ENCODE assay signal across 15 cellular contexts in the genomic region with DNA sequence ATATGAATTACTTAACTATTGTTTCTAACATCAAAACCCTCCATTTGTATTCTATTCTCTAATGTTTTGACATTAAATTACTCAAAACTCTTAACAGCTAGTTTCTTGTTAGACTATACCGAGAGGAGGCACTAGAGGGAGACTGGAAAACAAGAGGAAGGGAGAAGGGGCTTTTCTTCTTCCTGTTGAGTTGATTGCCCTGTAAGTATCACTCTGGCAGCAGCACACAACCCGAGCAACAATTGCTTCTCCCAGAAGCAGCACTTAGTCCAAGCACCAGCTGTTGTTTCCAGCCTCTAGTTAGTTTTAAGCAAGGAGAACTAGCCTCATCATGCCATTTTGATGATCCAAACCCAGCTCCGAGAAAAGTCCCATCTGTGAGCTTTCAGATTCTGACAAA.
DNase-seq lines count a peak whose midpoint lies in the region; ATAC-seq, FAIRE-seq and TF ChIP-seq lines count a peak whose summit lies in the region.
"Had no signal": no experiment of that assay in that cellular context is flagged by ENCODE, and none has a peak within 500 bp of the region (broad histone marks: within the 10 kb centered on the region; RNA-seq: fewer than 3 reads in every experiment).

No MANE protein-coding gene starts in this region.

- no peak overlapping the region for H3K27ac Mint-ChIP-seq in stimulated activated memory B cell treated with anti-CD40 and anti-IgM and Interleukin-4, amounts not matched to agents 10 μg/mL and 1 μg/mL and 100 μg/mL, for 72 hours
- H3K27ac Mint-ChIP-seq: activated CD4-positive, alpha-beta T cell treated with anti-CD3 and anti-CD28 coated beads for 36 hours; activated naive CD8-positive, alpha-beta T cell; CD8-positive, alpha-beta memory T cell had no signal

- no peaks in the 10 kb centered on the region for H3K27me3 Mint-ChIP-seq in stimulated activated memory B cell treated with anti-CD40 and anti-IgM and Interleukin-4, amounts not matched to agents 10 μg/mL and 1 μg/mL and 100 μg/mL, for 72 hours
- H3K27me3 Mint-ChIP-seq: activated CD4-positive, alpha-beta T cell treated with anti-CD3 and anti-CD28 coated beads for 36 hours; activated naive CD8-positive, alpha-beta T cell; CD8-positive, alpha-beta memory T cell had no signal

- no peak overlapping the region for H3K4me2 ChIP-seq in A549
- H3K4me2 ChIP-seq: PC-9 had no signal

- no peak overlapping the region for H3K4me3 ChIP-seq in A549
- no peak overlapping the region for H3K4me3 ChIP-seq in HAP-1
- no peak overlapping the region for H3K4me3 ChIP-seq in iPS-20b (ENCODE audit: low read length)
- no peak overlapping the region for H3K4me3 ChIP-seq in suprapubic skin
- H3K4me3 ChIP-seq: PC-9, tibial nerve had no signal

- no peak for TF ChIP-seq RAD21 in A549 (conservative IDR thresholded peaks at IDR 0.05 in 1 of 2, IDR thresholded peaks at IDR 0.05 in 1 of 2)

- 0 out of 6 replicates have a peak, but pooled peaks of 1 of the 2 experiments have one; percentile 43 for ATAC-seq in A549
- ATAC-seq in stimulated activated memory B cell treated with anti-CD40 and anti-IgM and Interleukin-4, amounts not matched to agents 10 μg/mL and 1 μg/mL and 100 μg/mL, for 72 hours = no peak
- ATAC-seq: activated CD4-positive, alpha-beta T cell treated with anti-CD3 and anti-CD28 coated beads for 36 hours had no signal

- TF ChIP-seq POLR2A in A549 (IDR thresholded peaks at IDR 0.05; ENCODE audit: low read length) = no peak
- TF ChIP-seq POLR2A in suprapubic skin (IDR thresholded peaks at IDR 0.05) = no peak

- H3K27me3 ChIP-seq in HAP-1 (ENCODE audit: low read depth) (no peaks in the 10 kb centered on the region), iPS-20b (ENCODE audit: insufficient read depth, low read length) (no peaks in the 10 kb centered on the region), suprapubic skin (no peaks in the 10 kb centered on the region)
- H3K27me3 ChIP-seq: tibial nerve had no signal

- H3K9me3 Mint-ChIP-seq in stimulated activated memory B cell treated with anti-CD40 and anti-IgM and Interleukin-4, amounts not matched to agents 10 μg/mL and 1 μg/mL and 100 μg/mL, for 72 hours = no peaks in the 10 kb centered on the region

- TF ChIP-seq EP300 in A549 (IDR thresholded peaks at IDR 0.05) = no peak
- TF ChIP-seq EP300 in suprapubic skin (IDR thresholded peaks at IDR 0.05) = no peak

- H3K4me1 Mint-ChIP-seq in stimulated activated memory B cell treated with anti-CD40 and anti-IgM and Interleukin-4, amounts not matched to agents 10 μg/mL and 1 μg/mL and 100 μg/mL, for 72 hours = no peaks in the 10 kb centered on the region
- H3K4me1 Mint-ChIP-seq: activated CD4-positive, alpha-beta T cell treated with anti-CD3 and anti-CD28 coated beads for 36 hours; CD8-positive, alpha-beta memory T cell had no signal

- H3K9me3 ChIP-seq in A549 = no peaks in the 10 kb centered on the region
- H3K9me3 ChIP-seq in HAP-1 = no peaks in the 10 kb centered on the region
- H3K9me3 ChIP-seq in iPS-20b (ENCODE audit: insufficient read depth, low read depth, low read length) = no peaks in the 10 kb centered on the region
- no peaks in the 10 kb centered on the region for H3K9me3 ChIP-seq in suprapubic skin

- H3K36me3 Mint-ChIP-seq in stimulated activated memory B cell treated with anti-CD40 and anti-IgM and Interleukin-4, amounts not matched to agents 10 μg/mL and 1 μg/mL and 100 μg/mL, for 72 hours = no peaks in the 10 kb centered on the region

- FAIRE-seq in A549 (lab: Jason Lieb, UNC) = no peak

- DNase-seq in A549 (ENCODE audit: low read depth in 1 of 2, low spot score in 1 of 2) = peak; percentile 2 to 9
- DNase-seq in HAP-1 (ENCODE audit: low spot score in 2 of 2) = peak; percentile 11 to 43
- peak; percentile 49 for DNase-seq in SK-MEL-5 (ENCODE audit: low read depth, low spot score)
- DNase-seq in NCI-H1436 treated with DMSO at 0.1 percent for 48 hours (lab: John Stamatoyannopoulos, UW) = no peak
- no peak for DNase-seq in activated CD8-positive, alpha-beta memory T cell treated with anti-CD3 and anti-CD28 coated beads for 24 hours
- no peak for DNase-seq in suprapubic skin (ENCODE audit: low spot score in 2 of 2)
- DNase-seq: activated CD4-positive, alpha-beta T cell treated with anti-CD3 and anti-CD28 coated beads for 36 hours; CD8-positive, alpha-beta memory T cell; PC-9; stimulated activated CD4-positive, alpha-beta T cell treated with anti-CD3 and anti-CD28 coated beads, Interleukin-4, amount 100 ng/mL, for 24 hours had no signal

- H3K4me1 ChIP-seq in A549 (no peaks in the 10 kb centered on the region), HAP-1 (no peaks in the 10 kb centered on the region), iPS-20b (ENCODE audit: insufficient read depth, low read length) (no peaks in the 10 kb centered on the region), suprapubic skin (peaks cover 12% of the 10 kb centered on the region)
- H3K4me1 ChIP-seq: tibial nerve had no signal

- TF ChIP-seq CTCF in A549 (IDR thresholded peaks at IDR 0.05) (0 out of 3 replicates have a peak, but pooled peaks have one; percentile 7), suprapubic skin (IDR thresholded peaks at IDR 0.05) (no peak)

- POLR2A ChIA-PET in A549 (lab: Yijun Ruan, JAX) = no interaction called here

- 48% methylated on average over 3 of the region's 3 CpGs for WGBS in A549 (ENCODE audit: missing lambda C conversion rate)
- WGBS in suprapubic skin = 47% methylated on average over 3 of the region's 3 CpGs

- CTCF ChIA-PET in A549 (lab: Yijun Ruan, JAX) = interaction anchor here (0.6 to 1.1 kb wide), 2 partner anchors 15 to 121 kb away, joined by 3 to 4 read pairs; no protein-coding TSS in a partner anchor

- H3K27ac ChIP-seq in A549 = no peak overlapping the region
- no peak overlapping the region for H3K27ac ChIP-seq in iPS-20b (ENCODE audit: low read length)
- no peak overlapping the region for H3K27ac ChIP-seq in suprapubic skin
- H3K27ac ChIP-seq: epithelial cell of prostate, PC-9, tibial nerve had no signal

- H3K36me3 ChIP-seq in HAP-1 (replicated peaks) (no peaks in the 10 kb centered on the region), iPS-20b (ENCODE audit: insufficient read depth, low read depth, low read length) (no peaks in the 10 kb centered on the region), suprapubic skin (no peaks in the 10 kb centered on the region)
- H3K36me3 ChIP-seq: tibial nerve had no signal

- in situ Hi-C loops in HAP-1 (cut with MboI; ENCODE audit: low sequenced_read_pairs) = no loop called here
- in situ Hi-C loops in SK-MEL-5 (cut with HindIII; ENCODE audit: low pct_unique_long_range_greater_than_20kb, low sequenced_read_pairs) = no loop called here

- peak overlapping the region; percentile 3; the same call in 1 of the 2 replicates for H3K9ac ChIP-seq in iPS-20b (ENCODE audit: low read depth, low read length)

- no peak overlapping the region for H3K4me3 Mint-ChIP-seq in stimulated activated memory B cell treated with anti-CD40 and anti-IgM and Interleukin-4, amounts not matched to agents 10 μg/mL and 1 μg/mL and 100 μg/mL, for 72 hours
- H3K4me3 Mint-ChIP-seq: activated CD4-positive, alpha-beta T cell treated with anti-CD3 and anti-CD28 coated beads for 36 hours; activated naive CD8-positive, alpha-beta T cell; CD8-positive, alpha-beta memory T cell had no signal

TF ChIP-seq in A549, 52 proteins besides CTCF, POLR2A, EP300 and RAD21 (continues in another document):
- TF ChIP-seq KDM5A (IDR thresholded peaks at IDR 0.05) (no peak), CEBPB (IDR thresholded peaks at IDR 0.05) (no peak), HEYL (CRISPR knock-in tag; IDR thresholded peaks at IDR 0.05) (no peak), ZNF302 (CRISPR knock-in tag; IDR thresholded peaks at IDR 0.05) (no peak), SMC3 (IDR thresholded peaks at IDR 0.05) (no peak), HOXB13 (CRISPR knock-in tag; IDR thresholded peaks at IDR 0.05; ENCODE audit: low read depth) (no peak), ZFP36 (IDR thresholded peaks at IDR 0.05; ENCODE audit: borderline replicate concordance, partially characterized antibody) (no peak), RARB (CRISPR knock-in tag; IDR thresholded peaks at IDR 0.05) (no peak), TP53 (CRISPR knock-in tag; IDR thresholded peaks at IDR 0.05) (no peak), MAZ (IDR thresholded peaks at IDR 0.05; ENCODE audit: borderline replicate concordance, low read depth, low read length) (no peak), RFX5 (IDR thresholded peaks at IDR 0.05) (no peak)
- TF ChIP-seq, protein P1, sequence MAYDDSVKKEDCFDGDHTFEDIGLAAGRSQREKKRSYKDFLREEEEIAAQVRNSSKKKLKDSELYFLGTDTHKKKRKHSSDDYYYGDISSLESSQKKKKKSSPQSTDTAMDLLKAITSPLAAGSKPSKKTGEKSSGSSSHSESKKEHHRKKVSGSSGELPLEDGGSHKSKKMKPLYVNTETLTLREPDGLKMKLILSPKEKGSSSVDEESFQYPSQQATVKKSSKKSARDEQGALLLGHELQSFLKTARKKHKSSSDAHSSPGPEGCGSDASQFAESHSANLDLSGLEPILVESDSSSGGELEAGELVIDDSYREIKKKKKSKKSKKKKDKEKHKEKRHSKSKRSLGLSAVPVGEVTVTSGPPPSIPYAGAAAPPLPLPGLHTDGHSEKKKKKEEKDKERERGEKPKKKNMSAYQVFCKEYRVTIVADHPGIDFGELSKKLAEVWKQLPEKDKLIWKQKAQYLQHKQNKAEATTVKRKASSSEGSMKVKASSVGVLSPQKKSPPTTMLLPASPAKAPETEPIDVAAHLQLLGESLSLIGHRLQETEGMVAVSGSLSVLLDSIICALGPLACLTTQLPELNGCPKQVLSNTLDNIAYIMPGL (CRISPR knock-in tag; IDR thresholded peaks at IDR 0.05; ENCODE audit: borderline replicate concordance) = no peak
- TF ChIP-seq, protein P2, sequence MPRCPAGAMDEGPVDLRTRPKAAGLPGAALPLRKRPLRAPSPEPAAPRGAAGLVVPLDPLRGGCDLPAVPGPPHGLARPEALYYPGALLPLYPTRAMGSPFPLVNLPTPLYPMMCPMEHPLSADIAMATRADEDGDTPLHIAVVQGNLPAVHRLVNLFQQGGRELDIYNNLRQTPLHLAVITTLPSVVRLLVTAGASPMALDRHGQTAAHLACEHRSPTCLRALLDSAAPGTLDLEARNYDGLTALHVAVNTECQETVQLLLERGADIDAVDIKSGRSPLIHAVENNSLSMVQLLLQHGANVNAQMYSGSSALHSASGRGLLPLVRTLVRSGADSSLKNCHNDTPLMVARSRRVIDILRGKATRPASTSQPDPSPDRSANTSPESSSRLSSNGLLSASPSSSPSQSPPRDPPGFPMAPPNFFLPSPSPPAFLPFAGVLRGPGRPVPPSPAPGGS (IDR thresholded peaks at IDR 0.05) = no peak
- TF ChIP-seq, protein P3, sequence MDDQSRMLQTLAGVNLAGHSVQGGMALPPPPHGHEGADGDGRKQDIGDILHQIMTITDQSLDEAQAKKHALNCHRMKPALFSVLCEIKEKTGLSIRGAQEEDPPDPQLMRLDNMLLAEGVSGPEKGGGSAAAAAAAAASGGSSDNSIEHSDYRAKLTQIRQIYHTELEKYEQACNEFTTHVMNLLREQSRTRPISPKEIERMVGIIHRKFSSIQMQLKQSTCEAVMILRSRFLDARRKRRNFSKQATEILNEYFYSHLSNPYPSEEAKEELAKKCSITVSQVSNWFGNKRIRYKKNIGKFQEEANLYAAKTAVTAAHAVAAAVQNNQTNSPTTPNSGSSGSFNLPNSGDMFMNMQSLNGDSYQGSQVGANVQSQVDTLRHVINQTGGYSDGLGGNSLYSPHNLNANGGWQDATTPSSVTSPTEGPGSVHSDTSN (IDR thresholded peaks at IDR 0.05) = no peak

Comparison
In these comparisons a context has a peak if more than half of its experiments do, and no peak if none do; other contexts are left out.
1. DNase-seq: peak in A549 (2 of 2), HAP-1 (2 of 2) and SK-MEL-5 (single experiment); none in NCI-H1436 treated with DMSO at 0.1 percent for 48 hours (single experiment), activated CD8-positive, alpha-beta memory T cell treated with anti-CD3 and anti-CD28 coated beads for 24 hours (single experiment) and suprapubic skin (0 of 2).